Comparison of ENCODE assay signal across 13 cellular contexts in the genomic region with DNA sequence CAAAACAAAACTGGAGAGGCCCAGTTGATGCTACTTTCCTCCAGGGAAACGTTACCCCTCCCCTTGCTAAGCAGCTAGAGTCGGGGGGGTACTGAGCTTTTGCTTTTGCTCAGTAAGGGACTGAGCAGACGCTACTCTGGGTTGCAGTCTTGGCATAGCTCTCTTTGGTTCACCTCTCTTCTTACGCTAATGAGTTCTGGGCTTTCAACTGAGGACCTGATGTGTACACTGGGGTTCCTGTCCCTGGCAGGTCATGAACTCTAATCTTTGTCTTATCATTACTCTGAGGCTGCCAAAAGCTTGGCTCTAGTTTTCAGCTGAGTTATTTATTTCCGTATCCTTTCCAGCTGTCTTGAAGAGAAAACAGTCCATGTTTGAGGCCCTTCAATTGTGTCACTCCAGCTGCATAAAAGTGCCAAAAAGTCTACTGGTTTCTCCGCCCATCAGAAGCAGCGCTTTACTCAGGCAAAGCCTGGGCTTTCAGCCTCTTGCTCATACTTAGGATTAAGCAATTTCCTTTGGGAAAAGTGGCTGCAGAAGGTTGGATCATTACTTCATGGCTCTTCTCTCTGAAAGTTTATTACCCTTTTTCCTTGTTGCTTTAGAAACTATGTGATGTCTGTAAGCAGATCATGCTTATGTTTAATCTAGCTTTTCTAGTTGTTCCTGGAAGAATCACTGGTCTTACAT.
DNase-seq lines count a peak whose midpoint lies in the region; ATAC-seq and TF ChIP-seq lines count a peak whose summit lies in the region.
"Had no signal": no experiment of that assay in that cellular context is flagged by ENCODE, and none has a peak within 500 bp of the region (broad histone marks: within the 10 kb centered on the region; RNA-seq: fewer than 3 reads in every experiment).

No MANE protein-coding gene starts in this region.

- ATAC-seq in activated CD8-positive, alpha-beta T cell treated with anti-CD3 and anti-CD28 coated beads, Interleukin-2, amount 10 ng/mL, durations not matched to agents 7 days and 5 days, result no peak

- H3K36me3 ChIP-seq in esophagus muscularis mucosa, result no peaks in the 10 kb centered on the region

- no peaks in the 10 kb centered on the region for H3K36me3 Mint-ChIP-seq in mesothelial cell of epicardium
- H3K36me3 Mint-ChIP-seq in activated CD8-positive, alpha-beta T cell treated with anti-CD3 and anti-CD28 coated beads, Interleukin-2, amount 10 ng/mL, durations not matched to agents 7 days and 5 days (ENCODE audit: low read depth), result no peaks in the 10 kb centered on the region
- H3K36me3 Mint-ChIP-seq: memory B cell had no signal

- H3K27ac Mint-ChIP-seq in mesothelial cell of epicardium, result peak overlapping the region; percentile 50
- no peak overlapping the region for H3K27ac Mint-ChIP-seq in activated CD8-positive, alpha-beta T cell treated with anti-CD3 and anti-CD28 coated beads, Interleukin-2, amount 10 ng/mL, durations not matched to agents 7 days and 5 days
- H3K27ac Mint-ChIP-seq: memory B cell; T-helper 2 cell treated with Interferon-gamma antibody and Interleukin-4, amounts not matched to agents 5 μg/mL and 100 μg/mL, for 36 hours had no signal

- peak; percentile 44 for DNase-seq in AG08395 (ENCODE audit: low spot score)
- peak; percentile 41 for DNase-seq in NCI-H226
- DNase-seq in fibroblast of pulmonary artery (ENCODE audit: low read depth), result peak; percentile 81
- no peak for DNase-seq in mesothelial cell of epicardium (ENCODE audit: low spot score in 2 of 2, unreplicated experiment in 2 of 2)
- no peak for DNase-seq in NCI-H82 treated with DMSO at 0.1 percent for 48 hours (lab: John Stamatoyannopoulos, UW; ENCODE audit: unreplicated experiment)
- no peak for DNase-seq in activated CD8-positive, alpha-beta T cell treated with anti-CD3 and anti-CD28 coated beads, Interleukin-2, amount 10 ng/mL, durations not matched to agents 7 days and 5 days
- no peak for DNase-seq in OCI-M2 (lab: John Stamatoyannopoulos, UW; ENCODE audit: unreplicated experiment)
- DNase-seq in esophagus muscularis mucosa (ENCODE audit: extremely low spot score), result no peak
- DNase-seq: DMS79, NCI-H187 treated with DMSO at 0.1 percent for 48 hours had no signal

- peaks cover 0 to 12% (median 5%) of the 10 kb centered on the region in 4 donors for H3K4me1 ChIP-seq in esophagus muscularis mucosa

- H3K4me3 ChIP-seq in fibroblast of pulmonary artery (replicated peaks; ENCODE audit: low read depth, low read length), result no peak overlapping the region
- H3K4me3 ChIP-seq in esophagus muscularis mucosa, result no peak overlapping the region

- TF ChIP-seq POLR2A in esophagus muscularis mucosa (IDR thresholded peaks at IDR 0.05; ENCODE audit: low read depth), result no peak

- POLR2A ChIA-PET in activated CD8-positive, alpha-beta T cell treated with anti-CD3 and anti-CD28 coated beads, Interleukin-2, amount 10 ng/mL, durations not matched to agents 7 days and 5 days (lab: Charles Lee), result no interaction called here

- intact Hi-C loops in esophagus muscularis mucosa (cut with DNase I), result no loop called here

- H3K4me1 Mint-ChIP-seq in mesothelial cell of epicardium, result peaks cover 15% of the 10 kb centered on the region
- H3K4me1 Mint-ChIP-seq in activated CD8-positive, alpha-beta T cell treated with anti-CD3 and anti-CD28 coated beads, Interleukin-2, amount 10 ng/mL, durations not matched to agents 7 days and 5 days (ENCODE audit: low read depth), result no peaks in the 10 kb centered on the region
- H3K4me1 Mint-ChIP-seq: memory B cell had no signal

- 54% methylated on average over 7 of the region's 7 CpGs for WGBS in esophagus muscularis mucosa

- H3K9me3 Mint-ChIP-seq in mesothelial cell of epicardium, result peaks cover 4% of the 10 kb centered on the region
- no peaks in the 10 kb centered on the region for H3K9me3 Mint-ChIP-seq in activated CD8-positive, alpha-beta T cell treated with anti-CD3 and anti-CD28 coated beads, Interleukin-2, amount 10 ng/mL, durations not matched to agents 7 days and 5 days (ENCODE audit: insufficient read depth)
- H3K9me3 Mint-ChIP-seq: memory B cell; T-helper 2 cell treated with Interferon-gamma antibody and Interleukin-4, amounts not matched to agents 5 μg/mL and 100 μg/mL, for 36 hours had no signal

- TF ChIP-seq CTCF in fibroblast of pulmonary artery (IDR thresholded peaks at IDR 0.05; ENCODE audit: low read length, missing control alignments), result no peak
- no peak for TF ChIP-seq CTCF in mesothelial cell of epicardium (IDR thresholded peaks at IDR 0.05; ENCODE audit: unreplicated experiment)
- no peak for TF ChIP-seq CTCF in esophagus muscularis mucosa (IDR thresholded peaks at IDR 0.05)

- H3K4me3 Mint-ChIP-seq in mesothelial cell of epicardium, result no peak overlapping the region
- no peak overlapping the region for H3K4me3 Mint-ChIP-seq in activated CD8-positive, alpha-beta T cell treated with anti-CD3 and anti-CD28 coated beads, Interleukin-2, amount 10 ng/mL, durations not matched to agents 7 days and 5 days
- H3K4me3 Mint-ChIP-seq: memory B cell; T-helper 2 cell treated with Interferon-gamma antibody and Interleukin-4, amounts not matched to agents 5 μg/mL and 100 μg/mL, for 36 hours had no signal

- no peaks in the 10 kb centered on the region for H3K9me3 ChIP-seq in esophagus muscularis mucosa

- peak overlapping the region in 2 of 4 donors; percentile 42 to 44 for H3K27ac ChIP-seq in esophagus muscularis mucosa (replicated peaks in 1 of 4)
- H3K27ac ChIP-seq: epithelial cell of prostate had no signal

- H3K27me3 Mint-ChIP-seq in mesothelial cell of epicardium (ENCODE audit: low read depth), result no peaks in the 10 kb centered on the region
- H3K27me3 Mint-ChIP-seq in activated CD8-positive, alpha-beta T cell treated with anti-CD3 and anti-CD28 coated beads, Interleukin-2, amount 10 ng/mL, durations not matched to agents 7 days and 5 days (ENCODE audit: low read depth), result peaks cover 21% of the 10 kb centered on the region

- no peak for TF ChIP-seq EP300 in esophagus muscularis mucosa (IDR thresholded peaks at IDR 0.05)

- H3K27me3 ChIP-seq in esophagus muscularis mucosa, result peaks cover 0 to 4% (median 0%) of the 10 kb centered on the region in 4 donors

- CTCF ChIA-PET in activated CD8-positive, alpha-beta T cell treated with anti-CD3 and anti-CD28 coated beads, Interleukin-2, amount 10 ng/mL, durations not matched to agents 7 days and 5 days (lab: Charles Lee), result no interaction called here

Comparison
In these comparisons a context has a peak if more than half of its experiments do, and no peak if none do; other contexts are left out.
1. DNase-seq: peak in AG08395 (single experiment), NCI-H226 (single experiment) and fibroblast of pulmonary artery (single experiment); none in mesothelial cell of epicardium (0 of 2), NCI-H82 treated with DMSO at 0.1 percent for 48 hours (single experiment), activated CD8-positive, alpha-beta T cell treated with anti-CD3 and anti-CD28 coated beads, Interleukin-2, amount 10 ng/mL, durations not matched to agents 7 days and 5 days (single experiment), OCI-M2 (single experiment) and esophagus muscularis mucosa (single experiment).